ENCODE assay signal across 14 cellular contexts in genomic region chr14:105014631-105015030, GRCh38. TPM values are rescaled to one million over a fixed set of nuclear protein-coding genes. Genes with fewer than 3 reads are reported as not detected.
A peak's percentile ranks its signal among the peaks of the same experiment; 100 is the strongest.
DNase-seq lines count a peak whose midpoint lies in the region; ATAC-seq and TF ChIP-seq lines count a peak whose summit lies in the region.
"Had no signal": no experiment of that assay in that cellular context is flagged by ENCODE, and none has a peak within 500 bp of the region (broad histone marks: within the 10 kb centered on the region; RNA-seq: fewer than 3 reads in every experiment).

No MANE protein-coding gene starts in this region.

- H3K27ac ChIP-seq in mammary epithelial cell (ENCODE audit: insufficient read depth, low read depth, low read length) (no peak overlapping the region), OCI-LY7 (ENCODE audit: low read depth, low read length, poor library complexity, severe bottlenecking) (peak overlapping the region; percentile 1), foreskin keratinocyte (peak overlapping the region; percentile 16), colonic mucosa (no peak overlapping the region), testis (no peak overlapping the region)
- H3K27ac ChIP-seq: stomach had no signal

- peaks cover 40% of the 10 kb centered on the region for H3K4me1 Mint-ChIP-seq in MCF 10A (ENCODE audit: insufficient read depth, unreplicated experiment)

- in situ Hi-C loops in mammary epithelial cell (cut with MboI; ENCODE audit: low sequenced_read_pairs in 2 of 2) = no loop called here

- intact Hi-C loops in MCF 10A (cut with micrococcal nuclease) (no loop called here), mammary epithelial cell (cut with micrococcal nuclease) (no loop called here), OCI-LY7 (cut with micrococcal nuclease; ENCODE audit: unreplicated experiment) (no loop called here), colonic mucosa (cut with DNase I) (loop anchor here (5.0 kb wide), 1 partner anchor 32 kb away; no protein-coding TSS in a partner anchor), testis (cut with DNase I; ENCODE audit: low total_unique reads) (no loop called here)

- H3K9ac ChIP-seq in mammary epithelial cell (ENCODE audit: insufficient read depth, low read length) (no peak overlapping the region), colonic mucosa (ENCODE audit: low read depth in 2 of 2, low read length in 2 of 2) (no peak overlapping the region)

- CTCF ChIA-PET in MCF 10A (lab: Yijun Ruan, JAX) (interaction anchor here (0.6 to 10.3 kb wide), 4 partner anchors 24 to 281 kb away, joined by 3 to 96 read pairs (median 7); no protein-coding TSS in a partner anchor), mammary epithelial cell (lab: Charles Lee; ENCODE audit: low non-redundant PET) (no interaction called here), OCI-LY7 (lab: Charles Lee; ENCODE audit: unreplicated experiment) (no interaction called here)

- dilution Hi-C loops in mammary epithelial cell (cut with HindIII; ENCODE audit: low sequenced_read_pairs) = loop anchor here (5.0 kb wide), 3 partner anchors 32 to 97 kb away; no protein-coding TSS in a partner anchor

- TF ChIP-seq POLR2A in testis (IDR thresholded peaks at IDR 0.05) = no peak

- peak overlapping the region; percentile 86 for H3K27ac Mint-ChIP-seq in MCF 10A (ENCODE audit: low read depth, unreplicated experiment)

- no peaks in the 10 kb centered on the region for H3K9me3 Mint-ChIP-seq in MCF 10A (ENCODE audit: unreplicated experiment)
- H3K9me3 Mint-ChIP-seq: activated T-helper 1 cell treated with anti-CD3 and anti-CD28 coated beads, Interleukin-12 subunit alpha, Interleukin-12 subunit beta, Interleukin-2, Interleukin-4 antibody, amounts not matched to agents 30 ng/mL and 10 ng/mL and 1 ng/mL, durations not matched to agents 14 hours and 24 hours and 36 hours had no signal

- ATAC-seq in foreskin keratinocyte = no peak

- no peaks in the 10 kb centered on the region for H3K27me3 Mint-ChIP-seq in MCF 10A (ENCODE audit: insufficient read depth, unreplicated experiment)

- peaks cover 17% of the 10 kb centered on the region for H4K20me1 ChIP-seq in mammary epithelial cell (ENCODE audit: insufficient read depth, low read length)
- H4K20me1 ChIP-seq in OCI-LY7 (ENCODE audit: insufficient read depth, low read length) = peaks cover 76% of the 10 kb centered on the region

- H3K4me1 ChIP-seq in mammary epithelial cell (ENCODE audit: insufficient read depth, low read length) (peaks cover 54% of the 10 kb centered on the region), OCI-LY7 (ENCODE audit: insufficient read depth, low read length, poor library complexity, severe bottlenecking) (peaks cover 67% of the 10 kb centered on the region), foreskin keratinocyte (peaks cover 33% of the 10 kb centered on the region), colonic mucosa (peaks cover 18% of the 10 kb centered on the region), testis (no peaks in the 10 kb centered on the region)

- H3K36me3 Mint-ChIP-seq in MCF 10A (ENCODE audit: insufficient read depth, unreplicated experiment) = peaks cover 57% of the 10 kb centered on the region

- H3K4me2 ChIP-seq in mammary epithelial cell (ENCODE audit: insufficient read depth, low read depth, low read length) (no peak overlapping the region), OCI-LY7 (ENCODE audit: low read length) (peak overlapping the region; percentile 89)

- H3K79me2 ChIP-seq in mammary epithelial cell (ENCODE audit: insufficient read depth, low read length) (peaks cover 99% of the 10 kb centered on the region), OCI-LY7 (ENCODE audit: insufficient read depth, low read depth, low read length) (peaks cover 100% of the 10 kb centered on the region)

- H3K27me3 ChIP-seq in mammary epithelial cell (ENCODE audit: insufficient read depth, low read length) (no peaks in the 10 kb centered on the region), foreskin keratinocyte (no peaks in the 10 kb centered on the region), colonic mucosa (no peaks in the 10 kb centered on the region), testis (no peaks in the 10 kb centered on the region)
- H3K27me3 ChIP-seq: stomach had no signal

- no peak overlapping the region for H3K4me3 Mint-ChIP-seq in MCF 10A (ENCODE audit: unreplicated experiment)

- BruUV-seq in MCF 10A (replicated peaks; lab: Mats Ljungman, UMichigan) = no TSS peak
- no TSS peak for BruUV-seq in mammary epithelial cell (replicated peaks; lab: Mats Ljungman, UMichigan)
- no TSS peak for BruUV-seq in OCI-LY7 (replicated peaks; lab: Mats Ljungman, UMichigan)

- POLR2A ChIA-PET in MCF 10A (lab: Yijun Ruan, JAX) = interaction anchor here (1.1 to 18.5 kb wide), 7 partner anchors 8 to 73 kb away, joined by 3 to 636 read pairs (median 4); partner anchors contain the start of gene CLBA1
- POLR2A ChIA-PET in OCI-LY7 (lab: Charles Lee) = interaction anchor here (0.6 to 1.0 kb wide), 2 partner anchors 9 to 26 kb away, joined by 3 to 4 read pairs; no protein-coding TSS in a partner anchor

- H3K4me3 ChIP-seq in mammary epithelial cell (replicated peaks in 1 of 3; ENCODE audit: insufficient read depth in 1 of 3, low read depth in 2 of 3, low read length in 3 of 3) (no peak overlapping the region), OCI-LY7 (ENCODE audit: low read depth, low read length, poor library complexity, severe bottlenecking) (peak overlapping the region; percentile 78), colonic mucosa (no peak overlapping the region), testis (no peak overlapping the region)
- H3K4me3 ChIP-seq: stomach had no signal

- peaks cover 19% of the 10 kb centered on the region for H3K36me3 ChIP-seq in mammary epithelial cell (ENCODE audit: insufficient read depth, low read length)
- peaks cover 96% of the 10 kb centered on the region for H3K36me3 ChIP-seq in OCI-LY7 (ENCODE audit: insufficient read depth, low read length)
- H3K36me3 ChIP-seq in colonic mucosa = peaks cover 8% of the 10 kb centered on the region
- no peaks in the 10 kb centered on the region for H3K36me3 ChIP-seq in testis (ENCODE audit: low read depth, missing control alignments)

- WGBS in mammary epithelial cell (ENCODE audit: low coverage, missing lambda C conversion rate) = 97% methylated on average over 4 of the region's 4 CpGs
- WGBS in testis, 2 donors = 72 to 85% methylated on average over 4 of the region's 4 CpGs

- no peak for TF ChIP-seq CTCF in MCF 10A (IDR thresholded peaks at IDR 0.05; ENCODE audit: unreplicated experiment)
- no peak for TF ChIP-seq CTCF in mammary epithelial cell (conservative IDR thresholded peaks at IDR 0.05 in 1 of 2, IDR thresholded peaks at IDR 0.05 in 1 of 2; ENCODE audit: extremely low read depth in 1 of 2, insufficient read depth in 1 of 2, low read depth in 1 of 2, low read length in 2 of 2)
- no peak for TF ChIP-seq CTCF in OCI-LY7 (conservative IDR thresholded peaks at IDR 0.05; ENCODE audit: low read length)
- no peak for TF ChIP-seq CTCF in foreskin keratinocyte (conservative IDR thresholded peaks at IDR 0.05)
- no peak for TF ChIP-seq CTCF in colonic mucosa (IDR thresholded peaks at IDR 0.05)
- TF ChIP-seq CTCF in testis (IDR thresholded peaks at IDR 0.05) = no peak

- DNase-seq in MCF 10A (ENCODE audit: unreplicated experiment) (no peak), mammary epithelial cell (no peak), OCI-LY7 (ENCODE audit: low spot score) (no peak), foreskin keratinocyte (no peak), colonic mucosa (no peak), testis (no peak), NCI-H526 treated with DMSO at 0.1 percent for 48 hours (lab: John Stamatoyannopoulos, UW) (no peak)
- no peak for DNase-seq in stimulated activated CD4-positive, alpha-beta T cell treated with anti-CD3 and anti-CD28 coated beads, Interleukin-4, amount 100 ng/mL, for 1 hour
- DNase-seq: C1 segment of cervical spinal cord; midbrain; stimulated activated CD4-positive, alpha-beta T cell treated with anti-CD3 and anti-CD28 coated beads, Interleukin-4, amount 100 ng/mL, for 4 hours; stomach had no signal

- H3K9me3 ChIP-seq in mammary epithelial cell (replicated peaks; ENCODE audit: insufficient read depth, low read length) (no peaks in the 10 kb centered on the region), OCI-LY7 (ENCODE audit: low read length) (no peaks in the 10 kb centered on the region), colonic mucosa (no peaks in the 10 kb centered on the region), testis (no peaks in the 10 kb centered on the region)
- H3K9me3 ChIP-seq: stomach had no signal

- no peaks in the 10 kb centered on the region for H3K9me2 ChIP-seq in OCI-LY7 (ENCODE audit: insufficient read depth, low read length)

- H2AFZ ChIP-seq in mammary epithelial cell (ENCODE audit: low read depth, low read length) (no peak overlapping the region), OCI-LY7 (ENCODE audit: low read length) (no peak overlapping the region)

RNA-seq across cellular contexts. Expression of gene CDCA4, which starts 6.3 kb away (rescaled TPM):
- total RNA-seq in MCF 10A (2022) (29.3 and 33.0 TPM in 2 replicates), mammary epithelial cell (10 to 100 TPM; 38.2 to 61.7 TPM), OCI-LY7 (2022) (74.0 and 79.5 TPM in 2 replicates), foreskin keratinocyte (74.1 and 81.5 TPM in 2 replicates), colonic mucosa (10 to 100 TPM in 1 of 2 donors, 1 to 10 TPM in 1; 8.3 to 16.3 TPM), testis (10 to 100 TPM; 26.2 to 27.5 TPM)
- polyA plus RNA-seq in mammary epithelial cell (53.4 TPM), foreskin keratinocyte (70.3 TPM in 2 replicates), testis (ENCODE audit: insufficient read depth, low read depth, low replicate concordance) (18.3 TPM)
- 38.9 TPM for polyA minus RNA-seq in mammary epithelial cell
- 109 and 110 TPM in 2 replicates for total RNA-seq in OCI-LY7 (2014; rRNA removed; shearing (Covaris generic))

RNA-seq across cellular contexts. Expression of gene CLBA1, which starts 29.0 kb away (rescaled TPM):
- total RNA-seq in MCF 10A (2022) = 20.3 and 24.3 TPM in 2 replicates
- total RNA-seq in mammary epithelial cell = 10 to 100 TPM; 11.0 to 14.7 TPM
- polyA plus RNA-seq in mammary epithelial cell = 7.4 TPM
- 3.0 TPM for polyA minus RNA-seq in mammary epithelial cell
- total RNA-seq in OCI-LY7 (2014; rRNA removed; shearing (Covaris generic)) = 0.08 and 0.82 TPM in 2 replicates
- total RNA-seq in OCI-LY7 (2022) = 1.2 TPM in 1 of 2 replicates, not detected in the other
- total RNA-seq in foreskin keratinocyte = 7.4 and 8.3 TPM in 2 replicates
- 6.1 and 6.8 TPM in 2 replicates for polyA plus RNA-seq in foreskin keratinocyte
- 1 to 10 TPM; 3.8 TPM for total RNA-seq in colonic mucosa
- total RNA-seq in testis = 10 to 100 TPM; 27.6 to 53.9 TPM
- polyA plus RNA-seq in testis (ENCODE audit: insufficient read depth, low read depth, low replicate concordance) = 47.6 TPM

RNA-seq across cellular contexts. Expression of gene AHNAK2, which starts 36.5 kb away (rescaled TPM):
- total RNA-seq in MCF 10A (2022) = 218 and 286 TPM in 2 replicates
- 100 to 1,000 TPM; 110 to 302 TPM for total RNA-seq in mammary epithelial cell
- polyA plus RNA-seq in mammary epithelial cell = 43.1 TPM
- 327 TPM for polyA minus RNA-seq in mammary epithelial cell
- 0.21 TPM in 1 of 2 replicates, not detected in the other for total RNA-seq in OCI-LY7 (2014; rRNA removed; shearing (Covaris generic))
- 0.09 and 0.61 TPM in 2 replicates for total RNA-seq in OCI-LY7 (2022)
- 183 and 225 TPM in 2 replicates for total RNA-seq in foreskin keratinocyte
- polyA plus RNA-seq in foreskin keratinocyte = 73.0 and 79.4 TPM in 2 replicates
- total RNA-seq in colonic mucosa = 10 to 100 TPM in 1 of 2 donors, 1 to 10 TPM in 1; 5.1 to 21.5 TPM
- total RNA-seq in testis = 10 to 100 TPM; 10.8 to 12.8 TPM
- polyA plus RNA-seq in testis (ENCODE audit: insufficient read depth, low read depth, low replicate concordance) = 15.1 TPM

RNA-seq across cellular contexts. Expression of gene GPR132, which starts 50.6 kb away (rescaled TPM):
- total RNA-seq in MCF 10A (2022) (0.42 TPM in 1 of 2 replicates, not detected in the other), mammary epithelial cell (under 1 TPM in 1 of 2 donors, not detected in 1; 0.24 TPM), OCI-LY7 (2022) (1.9 and 3.0 TPM in 2 replicates), foreskin keratinocyte (not detected in 2 replicates), colonic mucosa (1 to 10 TPM; 1.0 TPM), testis (1 to 10 TPM; 2.0 to 2.5 TPM)
- polyA plus RNA-seq in mammary epithelial cell (not detected), foreskin keratinocyte (not detected in 2 replicates), testis (ENCODE audit: insufficient read depth, low read depth, low replicate concordance) (1.2 TPM)
- not detected for polyA minus RNA-seq in mammary epithelial cell
- total RNA-seq in OCI-LY7 (2014; rRNA removed; shearing (Covaris generic)) = 0.10 and 1.0 TPM in 2 replicates
- total RNA-seq: bronchial epithelial cell had no signal

Comparison
In these comparisons a context has a peak if more than half of its experiments do, and no peak if none do; other contexts are left out.
1. H3K27ac ChIP-seq: peak in OCI-LY7 (single experiment) and foreskin keratinocyte (single experiment); none in mammary epithelial cell (single experiment), colonic mucosa (single experiment) and testis (0 of 2).